In the genomic region with DNA sequence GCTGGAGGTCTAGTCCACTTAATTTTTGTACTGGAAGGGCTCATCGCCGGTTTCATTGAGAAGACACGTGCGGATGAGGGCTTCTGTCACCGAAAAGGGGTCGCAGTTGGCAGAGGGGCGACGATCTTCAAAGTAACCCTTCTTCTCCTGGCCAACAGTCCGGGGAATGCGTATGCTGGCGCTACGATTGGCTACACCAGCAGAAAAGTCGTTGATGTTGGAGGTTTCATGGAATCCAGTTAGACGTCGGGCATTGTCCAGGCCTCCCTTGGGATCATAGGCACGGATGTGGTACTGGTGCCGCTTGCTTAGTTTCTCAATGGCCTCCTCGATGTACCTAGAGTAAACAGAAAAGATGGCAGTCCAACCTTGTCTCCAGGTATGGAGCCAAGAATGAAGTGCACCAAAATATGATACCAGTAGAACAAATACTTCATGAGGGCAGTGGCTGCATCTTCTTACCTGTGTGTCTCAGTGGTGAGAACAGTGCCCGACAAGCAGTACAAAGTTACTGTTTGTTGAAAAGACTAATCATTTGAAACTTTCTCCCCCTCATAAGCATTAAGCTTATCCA, we compare ENCODE assay signal across 2 cellular contexts.
TF ChIP-seq lines count a peak whose summit lies in the region.

No MANE protein-coding gene starts in this region.

TF ChIP-seq in K562, 482 proteins besides CTCF, POLR2A, EP300 and RAD21:
- no peak for TF ChIP-seq ZFP36 (IDR thresholded peaks at IDR 0.05; ENCODE audit: low read depth, low read length, partially characterized antibody)
- TF ChIP-seq IRF2 (CRISPR knock-in tag; IDR thresholded peaks at IDR 0.05) = no peak
- TF ChIP-seq, protein P1, sequence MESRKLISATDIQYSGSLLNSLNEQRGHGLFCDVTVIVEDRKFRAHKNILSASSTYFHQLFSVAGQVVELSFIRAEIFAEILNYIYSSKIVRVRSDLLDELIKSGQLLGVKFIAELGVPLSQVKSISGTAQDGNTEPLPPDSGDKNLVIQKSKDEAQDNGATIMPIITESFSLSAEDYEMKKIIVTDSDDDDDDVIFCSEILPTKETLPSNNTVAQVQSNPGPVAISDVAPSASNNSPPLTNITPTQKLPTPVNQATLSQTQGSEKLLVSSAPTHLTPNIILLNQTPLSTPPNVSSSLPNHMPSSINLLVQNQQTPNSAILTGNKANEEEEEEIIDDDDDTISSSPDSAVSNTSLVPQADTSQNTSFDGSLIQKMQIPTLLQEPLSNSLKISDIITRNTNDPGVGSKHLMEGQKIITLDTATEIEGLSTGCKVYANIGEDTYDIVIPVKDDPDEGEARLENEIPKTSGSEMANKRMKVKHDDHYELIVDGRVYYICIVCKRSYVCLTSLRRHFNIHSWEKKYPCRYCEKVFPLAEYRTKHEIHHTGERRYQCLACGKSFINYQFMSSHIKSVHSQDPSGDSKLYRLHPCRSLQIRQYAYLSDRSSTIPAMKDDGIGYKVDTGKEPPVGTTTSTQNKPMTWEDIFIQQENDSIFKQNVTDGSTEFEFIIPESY (CRISPR knock-in tag; IDR thresholded peaks at IDR 0.05) = peak; percentile 39; the same call in 1 of the 2 replicates
- 0 out of 2 replicates have a peak, but pooled peaks have one; percentile 65 for TF ChIP-seq THRAP3 (IDR thresholded peaks at IDR 0.05; ENCODE audit: borderline replicate concordance)
- TF ChIP-seq RBFOX2 (IDR thresholded peaks at IDR 0.05; ENCODE audit: low read depth, low read length) = peak; percentile 53
- TF ChIP-seq, protein P2, sequence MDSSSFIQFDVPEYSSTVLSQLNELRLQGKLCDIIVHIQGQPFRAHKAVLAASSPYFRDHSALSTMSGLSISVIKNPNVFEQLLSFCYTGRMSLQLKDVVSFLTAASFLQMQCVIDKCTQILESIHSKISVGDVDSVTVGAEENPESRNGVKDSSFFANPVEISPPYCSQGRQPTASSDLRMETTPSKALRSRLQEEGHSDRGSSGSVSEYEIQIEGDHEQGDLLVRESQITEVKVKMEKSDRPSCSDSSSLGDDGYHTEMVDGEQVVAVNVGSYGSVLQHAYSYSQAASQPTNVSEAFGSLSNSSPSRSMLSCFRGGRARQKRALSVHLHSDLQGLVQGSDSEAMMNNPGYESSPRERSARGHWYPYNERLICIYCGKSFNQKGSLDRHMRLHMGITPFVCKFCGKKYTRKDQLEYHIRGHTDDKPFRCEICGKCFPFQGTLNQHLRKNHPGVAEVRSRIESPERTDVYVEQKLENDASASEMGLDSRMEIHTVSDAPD (CRISPR knock-in tag; IDR thresholded peaks at IDR 0.05) = no peak
- TF ChIP-seq ETV5 (CRISPR knock-in tag; IDR thresholded peaks at IDR 0.05; ENCODE audit: low read depth) = no peak
- TF ChIP-seq HIVEP1 (CRISPR knock-in tag; IDR thresholded peaks at IDR 0.05) = no peak
- no peak for TF ChIP-seq ZNF695 (CRISPR knock-in tag; IDR thresholded peaks at IDR 0.05)
- TF ChIP-seq RBM22 (IDR thresholded peaks at IDR 0.05; ENCODE audit: low read depth, low read length, poor library complexity, severe bottlenecking) = peak; percentile 66
- no peak for TF ChIP-seq HNRNPLL (IDR thresholded peaks at IDR 0.05; ENCODE audit: low read depth, low read length, poor library complexity, severe bottlenecking)
- no peak for TF ChIP-seq HDAC6 (IDR thresholded peaks at IDR 0.05; ENCODE audit: low read depth, low read length)
- TF ChIP-seq TAL1 (IDR thresholded peaks at IDR 0.05) = no peak
- TF ChIP-seq SP1 (CRISPR knock-in tag; IDR thresholded peaks at IDR 0.05) = no peak
- TF ChIP-seq ZNF785 (CRISPR knock-in tag; IDR thresholded peaks at IDR 0.05) = no peak

TF ChIP-seq in HepG2, 621 proteins besides CTCF, POLR2A, EP300 and RAD21:
- TF ChIP-seq GLI4 (CRISPR knock-in tag; IDR thresholded peaks at IDR 0.05; ENCODE audit: borderline replicate concordance) (no peak), BHLHE40 (IDR thresholded peaks at IDR 0.05; ENCODE audit: low read length) (no peak), CBX1 (IDR thresholded peaks at IDR 0.05; ENCODE audit: low read depth) (no peak), PRPF4 (IDR thresholded peaks at IDR 0.05; ENCODE audit: low read depth, low read length, poor library complexity, severe bottlenecking) (peak; percentile 75), ZBTB38 (CRISPR knock-in tag; IDR thresholded peaks at IDR 0.05) (peak; percentile 62; the same call in 1 of the 2 replicates), RBFOX2 (IDR thresholded peaks at IDR 0.05; ENCODE audit: low read depth, low read length) (0 out of 2 replicates have a peak, but pooled peaks have one; percentile 19), ZNF329 (CRISPR knock-in tag; IDR thresholded peaks at IDR 0.05; ENCODE audit: low read depth) (no peak)
